35 cellular contexts compared by ENCODE assay signal in genomic region chr5:166428264-166428663, GRCh38.
"Had no signal": no experiment of that assay in that cellular context is flagged by ENCODE, and none has a peak within 500 bp of the region (broad histone marks: within the 10 kb centered on the region; RNA-seq: fewer than 3 reads in every experiment).

No MANE protein-coding gene starts in this region.

- FAIRE-seq: astrocyte, colon had no signal

- H3K4me1 Mint-ChIP-seq: activated CD4-positive, alpha-beta T cell treated with anti-CD3 and anti-CD28 coated beads for 36 hours; activated CD4-positive, alpha-beta T cell treated with anti-CD3 and anti-CD28 coated beads, Interleukin-2, amount 10 ng/mL, durations not matched to agents 24 days and 14 days; activated CD8-positive, alpha-beta memory T cell treated with anti-CD3 and anti-CD28 coated beads, Interleukin-2, amount 10 ng/mL, durations not matched to agents 7 days and 5 days; activated naive CD4-positive, alpha-beta T cell treated with anti-CD3 and anti-CD28 coated beads, Interleukin-2, amount 10 ng/mL, durations not matched to agents 7 days and 5 days; activated naive CD8-positive, alpha-beta T cell treated with anti-CD3 and anti-CD28 coated beads, Interleukin-2, amount 10 ng/mL, durations not matched to agents 7 days and 5 days; T-cell had no signal

- ATAC-seq: activated CD4-positive, alpha-beta T cell treated with anti-CD3 and anti-CD28 coated beads for 36 hours; activated CD8-positive, alpha-beta memory T cell treated with anti-CD3 and anti-CD28 coated beads, Interleukin-2, amount 10 ng/mL, durations not matched to agents 7 days and 5 days; activated CD8-positive, alpha-beta T cell treated with anti-CD3 and anti-CD28 coated beads, Interleukin-2, amount 10 ng/mL, durations not matched to agents 7 days and 5 days; activated naive CD4-positive, alpha-beta T cell treated with anti-CD3 and anti-CD28 coated beads, Interleukin-2, amount 50 U/mL, for 72 hours; activated T-cell treated with anti-CD3 and anti-CD28 coated beads, Interleukin-2, amount 50 U/mL, for 72 hours; effector memory CD8-positive, alpha-beta T cell; foreskin keratinocyte; gastroesophageal sphincter; heart right ventricle; T-cell had no signal

- H3K27me3 Mint-ChIP-seq: activated CD4-positive, alpha-beta memory T cell treated with anti-CD3 and anti-CD28 coated beads for 36 hours; activated CD4-positive, alpha-beta T cell treated with anti-CD3 and anti-CD28 coated beads for 36 hours; activated CD4-positive, alpha-beta T cell treated with anti-CD3 and anti-CD28 coated beads, Interleukin-2, amount 10 ng/mL, durations not matched to agents 24 days and 14 days; activated CD8-positive, alpha-beta memory T cell treated with anti-CD3 and anti-CD28 coated beads, Interleukin-2, amount 10 ng/mL, durations not matched to agents 7 days and 5 days; activated naive CD4-positive, alpha-beta T cell treated with anti-CD3 and anti-CD28 coated beads, Interleukin-2, amount 10 ng/mL, durations not matched to agents 7 days and 5 days; activated naive CD8-positive, alpha-beta T cell treated with anti-CD3 and anti-CD28 coated beads, Interleukin-2, amount 10 ng/mL, durations not matched to agents 7 days and 5 days; activated T-cell treated with anti-CD3 and anti-CD28 coated beads, Interleukin-2, amount 50 U/mL, for 24 hours; effector memory CD8-positive, alpha-beta T cell; T-cell had no signal

- H3K27me3 ChIP-seq: brain microvascular endothelial cell, esophagus muscularis mucosa, foreskin keratinocyte, gastroesophageal sphincter had no signal

- H3K4me3 Mint-ChIP-seq: activated CD4-positive, alpha-beta memory T cell treated with anti-CD3 and anti-CD28 coated beads for 36 hours; activated CD4-positive, alpha-beta T cell treated with anti-CD3 and anti-CD28 coated beads for 36 hours; activated CD4-positive, alpha-beta T cell treated with anti-CD3 and anti-CD28 coated beads, Interleukin-2, amount 10 ng/mL, durations not matched to agents 24 days and 14 days; activated CD8-positive, alpha-beta memory T cell treated with anti-CD3 and anti-CD28 coated beads, Interleukin-2, amount 10 ng/mL, durations not matched to agents 7 days and 5 days; activated CD8-positive, alpha-beta T cell treated with anti-CD3 and anti-CD28 coated beads, Interleukin-2, amount 10 ng/mL, durations not matched to agents 7 days and 5 days; activated naive CD4-positive, alpha-beta T cell treated with anti-CD3 and anti-CD28 coated beads, Interleukin-2, amount 10 ng/mL, durations not matched to agents 7 days and 5 days; activated naive CD8-positive, alpha-beta T cell treated with anti-CD3 and anti-CD28 coated beads, Interleukin-2, amount 10 ng/mL, durations not matched to agents 7 days and 5 days; activated T-cell treated with anti-CD3 and anti-CD28 coated beads, Interleukin-2, amount 50 U/mL, for 24 hours; activated T-cell treated with anti-CD3 and anti-CD28 coated beads, Interleukin-2, amount 50 U/mL, for 72 hours; effector memory CD8-positive, alpha-beta T cell; T-cell; T-helper 1 cell treated with Interleukin-12 subunit alpha and Interleukin-12 subunit beta and Interleukin-4 antibody, amounts not matched to agents 30 μg/mL and 1 μg/mL, for 36 hours; T-helper 2 cell treated with Interferon-gamma antibody and Interleukin-4, amounts not matched to agents 5 μg/mL and 100 μg/mL, for 36 hours had no signal

- H3K27ac Mint-ChIP-seq: activated CD4-positive, alpha-beta memory T cell treated with anti-CD3 and anti-CD28 coated beads for 36 hours; activated CD4-positive, alpha-beta T cell treated with anti-CD3 and anti-CD28 coated beads for 36 hours; activated CD4-positive, alpha-beta T cell treated with anti-CD3 and anti-CD28 coated beads, Interleukin-2, amount 10 ng/mL, durations not matched to agents 24 days and 14 days; activated CD8-positive, alpha-beta memory T cell treated with anti-CD3 and anti-CD28 coated beads, Interleukin-2, amount 10 ng/mL, durations not matched to agents 7 days and 5 days; activated CD8-positive, alpha-beta T cell treated with anti-CD3 and anti-CD28 coated beads, Interleukin-2, amount 10 ng/mL, durations not matched to agents 7 days and 5 days; activated naive CD4-positive, alpha-beta T cell treated with anti-CD3 and anti-CD28 coated beads, Interleukin-2, amount 10 ng/mL, durations not matched to agents 7 days and 5 days; activated naive CD4-positive, alpha-beta T cell treated with anti-CD3 and anti-CD28 coated beads, Interleukin-2, amount 50 U/mL, for 72 hours; activated naive CD8-positive, alpha-beta T cell treated with anti-CD3 and anti-CD28 coated beads, Interleukin-2, amount 10 ng/mL, durations not matched to agents 7 days and 5 days; activated T-cell treated with anti-CD3 and anti-CD28 coated beads, Interleukin-2, amount 50 U/mL, for 24 hours; activated T-cell treated with anti-CD3 and anti-CD28 coated beads, Interleukin-2, amount 50 U/mL, for 72 hours; effector memory CD8-positive, alpha-beta T cell; T-cell; T-helper 1 cell treated with Interleukin-12 subunit alpha and Interleukin-12 subunit beta and Interleukin-4 antibody, amounts not matched to agents 30 μg/mL and 1 μg/mL, for 36 hours; T-helper 2 cell treated with Interferon-gamma antibody and Interleukin-4, amounts not matched to agents 5 μg/mL and 100 μg/mL, for 36 hours had no signal

- H3K36me3 Mint-ChIP-seq: activated CD4-positive, alpha-beta memory T cell treated with anti-CD3 and anti-CD28 coated beads for 36 hours; activated CD8-positive, alpha-beta memory T cell treated with anti-CD3 and anti-CD28 coated beads, Interleukin-2, amount 10 ng/mL, durations not matched to agents 7 days and 5 days; activated naive CD4-positive, alpha-beta T cell treated with anti-CD3 and anti-CD28 coated beads, Interleukin-2, amount 10 ng/mL, durations not matched to agents 7 days and 5 days; activated naive CD8-positive, alpha-beta T cell treated with anti-CD3 and anti-CD28 coated beads, Interleukin-2, amount 10 ng/mL, durations not matched to agents 7 days and 5 days; T-cell had no signal

- H3K27ac ChIP-seq: brain microvascular endothelial cell, esophagus muscularis mucosa, foreskin keratinocyte, gastroesophageal sphincter, heart right ventricle, WERI-Rb-1 had no signal

- DNase-seq: activated CD4-positive, alpha-beta memory T cell treated with anti-CD3 and anti-CD28 coated beads for 36 hours; activated CD4-positive, alpha-beta T cell treated with anti-CD3 and anti-CD28 coated beads for 36 hours; activated CD4-positive, alpha-beta T cell treated with anti-CD3 and anti-CD28 coated beads, Interleukin-2, amount 10 ng/mL, durations not matched to agents 24 days and 14 days; activated CD4-positive, CD25-positive, alpha-beta regulatory T cell; activated CD4-positive, CD25-positive, alpha-beta regulatory T cell treated with anti-CD3 and anti-CD28 coated beads, Interleukin-2, amount 50 U/mL, for 72 hours; activated CD8-positive, alpha-beta memory T cell treated with anti-CD3 and anti-CD28 coated beads, Interleukin-2, amount 10 ng/mL, durations not matched to agents 7 days and 5 days; activated CD8-positive, alpha-beta memory T cell treated with anti-CD3 and anti-CD28 coated beads, Interleukin-2, amount 50 U/mL, for 4 hours; activated CD8-positive, alpha-beta T cell treated with anti-CD3 and anti-CD28 coated beads, Interleukin-2, amount 10 ng/mL, durations not matched to agents 7 days and 5 days; activated gamma-delta T cell; activated naive CD4-positive, alpha-beta T cell; activated naive CD4-positive, alpha-beta T cell treated with anti-CD3 and anti-CD28 coated beads, Interleukin-2, amount 10 ng/mL, durations not matched to agents 7 days and 5 days; activated naive CD8-positive, alpha-beta T cell treated with anti-CD3 and anti-CD28 coated beads, Interleukin-2, amount 10 ng/mL, durations not matched to agents 7 days and 5 days; activated T-cell treated with anti-CD3 and anti-CD28 coated beads, Interleukin-2, amount 50 U/mL, for 24 hours; activated T-cell treated with anti-CD3 and anti-CD28 coated beads, Interleukin-2, amount 50 U/mL, for 72 hours; amniotic stem cell; anterior cingulate cortex; brain microvascular endothelial cell; caudate nucleus; cortex of kidney; dermis blood vessel endothelial cell; effector CD4-positive, alpha-beta T cell; effector memory CD8-positive, alpha-beta T cell; erythroblast; foreskin keratinocyte; heart right ventricle; T-cell; T1000; WERI-Rb-1 had no signal

- H3K4me3 ChIP-seq: esophagus muscularis mucosa, gastroesophageal sphincter, heart right ventricle had no signal

- H3K4me1 ChIP-seq: esophagus muscularis mucosa, foreskin keratinocyte, gastroesophageal sphincter, heart right ventricle had no signal

- H3K36me3 ChIP-seq: brain microvascular endothelial cell, esophagus muscularis mucosa, gastroesophageal sphincter, heart right ventricle, WERI-Rb-1 had no signal
